In genomic region chr9:136690841-136691261, GRCh38 we compare ENCODE assay signal across 17 cellular contexts. TPM values are rescaled to one million over a fixed set of nuclear protein-coding genes. Genes with fewer than 3 reads are reported as not detected.
DNase-seq lines count a peak whose midpoint lies in the region; ATAC-seq and TF ChIP-seq lines count a peak whose summit lies in the region.
"Had no signal": no experiment of that assay in that cellular context is flagged by ENCODE, and none has a peak within 500 bp of the region (broad histone marks: within the 10 kb centered on the region; RNA-seq: fewer than 3 reads in every experiment).

No MANE protein-coding gene starts in this region.

- POLR2A ChIA-PET in HCT116 (lab: Charles Lee), result no interaction called here

- CTCF ChIA-PET in HCT116 (lab: Charles Lee), result no interaction called here

- peaks cover 10% of the 10 kb centered on the region for H3K79me2 ChIP-seq in HCT116 (ENCODE audit: insufficient read depth, low read length)

- H3K36me3 ChIP-seq in HCT116 (ENCODE audit: control insufficient read depth in 1 of 2, insufficient read depth in 2 of 2, low read length in 2 of 2), result no peaks in the 10 kb centered on the region
- H3K36me3 ChIP-seq in heart right ventricle, result no peaks in the 10 kb centered on the region
- no peaks in the 10 kb centered on the region for H3K36me3 ChIP-seq in rectal smooth muscle tissue (ENCODE audit: control insufficient read depth, insufficient read depth, low read length)

- H3K9me3 ChIP-seq in HCT116 (ENCODE audit: control insufficient read depth in 1 of 2, insufficient read depth in 1 of 2, low read depth in 1 of 2, low read length in 2 of 2) (no peaks in the 10 kb centered on the region), heart right ventricle (no peaks in the 10 kb centered on the region)
- H3K9me3 ChIP-seq: mucosa of descending colon had no signal

- H3K9ac ChIP-seq in HCT116 (ENCODE audit: low read length) (no peak overlapping the region), rectal smooth muscle tissue (ENCODE audit: low read length) (no peak overlapping the region)
- H3K9ac ChIP-seq: GM23248 had no signal

- H3K4me3 ChIP-seq in HCT116 (replicated peaks in 1 of 2; ENCODE audit: low read depth in 1 of 2, low read length in 2 of 2) (no peak overlapping the region), heart right ventricle (no peak overlapping the region), rectal smooth muscle tissue (ENCODE audit: low read length) (no peak overlapping the region)
- H3K4me3 ChIP-seq: GM23248, mucosa of descending colon had no signal

- BruUV-seq in HCT116 (replicated peaks; lab: Mats Ljungman, UMichigan), result no TSS peak

- no peaks in the 10 kb centered on the region for H4K20me1 ChIP-seq in HCT116 (ENCODE audit: insufficient read depth)

- peak overlapping the region; percentile 24; the same call in 1 of the 2 replicates for H3K27ac ChIP-seq in HCT116 (ENCODE audit: low read depth, low read length)
- H3K27ac ChIP-seq in heart right ventricle, result peak overlapping the region; percentile 65 to 96 (median 92)
- H3K27ac ChIP-seq in rectal smooth muscle tissue (ENCODE audit: low read depth, low read length), result peak overlapping the region; percentile 75
- H3K27ac ChIP-seq: GM23248 had no signal

- no peak for DNase-seq in HCT116 (ENCODE audit: low read depth, low spot score)
- peak; percentile 33 for DNase-seq in SHP77 treated with DMSO at 0.1 percent for 48 hours (lab: John Stamatoyannopoulos, UW)
- peak; percentile 77 to 79 for DNase-seq in heart right ventricle
- no peak for DNase-seq in CD1c-positive myeloid dendritic cell (ENCODE audit: extremely low spot score)
- DNase-seq in stimulated activated CD4-positive, alpha-beta T cell treated with anti-CD3 and anti-CD28 coated beads, Interleukin-4, amount 100 ng/mL, for 4 hours, result no peak
- DNase-seq: activated CD8-positive, alpha-beta T cell treated with anti-CD3 and anti-CD28 coated beads for 36 hours; GM23248; NCI-H187; NCI-H526 treated with DMSO at 0.1 percent for 48 hours; SW 1271 had no signal

- intact Hi-C loops in HCT116 (cut with micrococcal nuclease) (no loop called here), heart right ventricle (cut with DNase I) (loop anchor here in 4 of 10 donors (5.0 to 10.0 kb wide), 3 partner anchors 46 to 204 kb away; no protein-coding TSS in a partner anchor)

- no peak for ATAC-seq in HCT116
- ATAC-seq in heart right ventricle, result peak in 7 of 8 donors; percentile 22 to 69 (median 60)
- ATAC-seq in GM19035 (IDR thresholded peaks at IDR 0.05; ENCODE audit: unreplicated experiment), result no peak
- ATAC-seq in HG03354 (IDR thresholded peaks at IDR 0.05; ENCODE audit: poor library complexity, severe bottlenecking, unreplicated experiment), result no peak
- ATAC-seq: activated CD8-positive, alpha-beta T cell treated with anti-CD3 and anti-CD28 coated beads for 36 hours; mucosa of descending colon; Panc1 had no signal

- no peaks in the 10 kb centered on the region for H3K9me2 ChIP-seq in HCT116 (ENCODE audit: insufficient read depth)

- WGBS in heart right ventricle, 2 donors, result 25 to 32% methylated on average over 14 of the region's 14 CpGs

- peaks cover 54 to 77% of the 10 kb centered on the region in 2 experiments for H3K4me1 ChIP-seq in HCT116 (ENCODE audit: control insufficient read depth in 1 of 2, insufficient read depth in 2 of 2, low read length in 2 of 2)
- H3K4me1 ChIP-seq in heart right ventricle, result peaks cover 17 to 84% (median 48%) of the 10 kb centered on the region in 9 donors
- H3K4me1 ChIP-seq in rectal smooth muscle tissue (ENCODE audit: control insufficient read depth, insufficient read depth, low read length), result peaks cover 10% of the 10 kb centered on the region

- no peaks in the 10 kb centered on the region for H3K27me3 ChIP-seq in HCT116 (ENCODE audit: insufficient read depth, low read length)
- no peaks in the 10 kb centered on the region for H3K27me3 ChIP-seq in heart right ventricle
- H3K27me3 ChIP-seq in rectal smooth muscle tissue (ENCODE audit: control insufficient read depth, insufficient read depth, low read length), result no peaks in the 10 kb centered on the region

- no peak for TF ChIP-seq RAD21 in HCT116 (IDR thresholded peaks at IDR 0.05; ENCODE audit: low read depth)

- H2AFZ ChIP-seq in HCT116 (ENCODE audit: low read depth, low read length, poor library complexity, severe bottlenecking), result no peak overlapping the region
- H2AFZ ChIP-seq: GM23248 had no signal

- RAD21 ChIA-PET in HCT116 (lab: Charles Lee; ENCODE audit: low non-redundant PET in 1 of 2, low total read pairs in 2 of 2, uncharacterized antibody in 2 of 2, unreplicated experiment in 2 of 2), result no interaction called here

- no peak for TF ChIP-seq POLR2A in HCT116 (IDR thresholded peaks at IDR 0.05; ENCODE audit: borderline replicate concordance, extremely low read depth, insufficient read depth, insufficient read length)

- H3K4me2 ChIP-seq in HCT116 (ENCODE audit: low read length), result peak overlapping the region; percentile 33

- TF ChIP-seq CTCF in HCT116 (IDR thresholded peaks at IDR 0.05 in 2 of 3, conservative IDR thresholded peaks at IDR 0.05 in 1 of 3; ENCODE audit: borderline replicate concordance in 1 of 3, insufficient read depth in 1 of 3, low read depth in 2 of 3, low read length in 2 of 3), result no peak
- no peak for TF ChIP-seq CTCF in heart right ventricle (IDR thresholded peaks at IDR 0.05)

TF ChIP-seq in HCT116, 20 proteins besides CTCF, POLR2A, EP300 and RAD21:
- TF ChIP-seq SIN3A (IDR thresholded peaks at IDR 0.05; ENCODE audit: low read depth), result no peak
- no peak for TF ChIP-seq POLR2AphosphoS5 (IDR thresholded peaks at IDR 0.05; ENCODE audit: low read depth, low read length)
- no peak for TF ChIP-seq ZNF274 (IDR thresholded peaks at IDR 0.05; ENCODE audit: low read depth, low read length)
- TF ChIP-seq TCF7L2 (IDR thresholded peaks at IDR 0.05; ENCODE audit: borderline replicate concordance, extremely low read depth, insufficient read depth, insufficient read length), result no peak
- TF ChIP-seq EGR1 (IDR thresholded peaks at IDR 0.05; ENCODE audit: low read depth), result no peak
- TF ChIP-seq ZBTB33 (IDR thresholded peaks at IDR 0.05; ENCODE audit: extremely low read depth, insufficient replicate concordance, low read length), result no peak
- no peak for TF ChIP-seq CEBPB (IDR thresholded peaks at IDR 0.05; ENCODE audit: low read depth)
- no peak for TF ChIP-seq ELF1 (IDR thresholded peaks at IDR 0.05; ENCODE audit: borderline replicate concordance, low read depth)
- TF ChIP-seq EZH2phosphoT487 (IDR thresholded peaks at IDR 0.05; ENCODE audit: borderline replicate concordance), result no peak
- no peak for TF ChIP-seq YY1 (IDR thresholded peaks at IDR 0.05; ENCODE audit: extremely low read depth, insufficient replicate concordance, low read depth, low read length)
- no peak for TF ChIP-seq MAX (IDR thresholded peaks at IDR 0.05)

RNA-seq across cellular contexts. Expression of gene AGPAT2, which starts 3.6 kb away (rescaled TPM):
- total RNA-seq in HCT116 (2021; ENCODE audit: unreplicated experiment) (86.0 TPM), heart right ventricle (10 to 100 TPM; 48.1 to 83.3 (median 58.4) TPM)
- 84.7 and 91.2 TPM in 2 replicates for polyA plus RNA-seq in HCT116 (2012)
- polyA plus RNA-seq in heart right ventricle, result 100 to 1,000 TPM in 1 of 2 donors, 10 to 100 TPM in 1; 97.2 to 195 TPM

RNA-seq across cellular contexts. Expression of gene DIPK1B, which starts 21.5 kb away (rescaled TPM):
- total RNA-seq in HCT116 (2021; ENCODE audit: unreplicated experiment) (15.6 TPM), heart right ventricle (10 to 100 TPM; 15.7 to 26.1 (median 17.9) TPM)
- polyA plus RNA-seq in HCT116 (2012), result 13.9 and 14.7 TPM in 2 replicates
- polyA plus RNA-seq in heart right ventricle, result 10 to 100 TPM; 24.8 to 37.9 TPM
- total RNA-seq: GM23248 had no signal
- polyA plus RNA-seq: GM23248 had no signal

RNA-seq across cellular contexts. Expression of gene EGFL7, which starts 28.1 kb away (rescaled TPM):
- total RNA-seq in HCT116 (2021; ENCODE audit: unreplicated experiment), result 82.0 TPM
- 87.5 and 89.7 TPM in 2 replicates for polyA plus RNA-seq in HCT116 (2012)
- total RNA-seq in heart right ventricle, result 100 to 1,000 TPM in 5 of 10 donors, 10 to 100 TPM in 5; 68.6 to 115 (median 99.6) TPM
- polyA plus RNA-seq in heart right ventricle, result 100 to 1,000 TPM; 160 to 377 TPM

RNA-seq across cellular contexts. Expression of gene LCN10, which starts 51.9 kb away (rescaled TPM):
- total RNA-seq in HCT116 (2021; ENCODE audit: unreplicated experiment) (not detected), heart right ventricle (10 to 100 TPM in 3 of 10 donors, 1 to 10 TPM in 4, under 1 TPM in 3; 0.44 to 28.7 (median 1.7) TPM)
- 0.07 TPM in 1 of 2 replicates, not detected in the other for polyA plus RNA-seq in HCT116 (2012)
- polyA plus RNA-seq in heart right ventricle, result 100 to 1,000 TPM in 1 of 2 donors, 10 to 100 TPM in 1; 34.0 to 144 TPM
- total RNA-seq: endothelial cell of umbilical vein, glomerular endothelial cell, GM23248 had no signal
- polyA plus RNA-seq: endothelial cell of umbilical vein, GM23248 had no signal

RNA-seq across cellular contexts. Expression of gene LCN6, which starts 57.5 kb away (rescaled TPM):
- not detected for total RNA-seq in HCT116 (2021; ENCODE audit: unreplicated experiment)
- not detected in 2 replicates for polyA plus RNA-seq in HCT116 (2012)
- total RNA-seq in heart right ventricle, result 10 to 100 TPM in 3 of 10 donors, 1 to 10 TPM in 7; 1.5 to 76.8 (median 3.5) TPM
- 100 to 1,000 TPM in 1 of 2 donors, 10 to 100 TPM in 1; 95.6 to 261 TPM for polyA plus RNA-seq in heart right ventricle
- total RNA-seq: activated CD8-positive, alpha-beta T cell treated with anti-CD3 and anti-CD28 coated beads for 36 hours; endothelial cell of umbilical vein; glomerular endothelial cell; GM23248 had no signal
- polyA plus RNA-seq: GM23248 had no signal

Comparison
In these comparisons a context has a peak if more than half of its experiments do, and no peak if none do; other contexts are left out.
1. ATAC-seq: peak in heart right ventricle (7 of 8); none in HCT116 (single experiment), GM19035 (single experiment) and HG03354 (single experiment).
2. DNase-seq: peak in SHP77 treated with DMSO at 0.1 percent for 48 hours (single experiment) and heart right ventricle (2 of 2); none in HCT116 (single experiment), CD1c-positive myeloid dendritic cell (single experiment) and stimulated activated CD4-positive, alpha-beta T cell treated with anti-CD3 and anti-CD28 coated beads, Interleukin-4, amount 100 ng/mL, for 4 hours (0 of 2).
3. H3K27ac ChIP-seq: peak in every context shown above with its lines; median percentile 92 in heart right ventricle; 75 in rectal smooth muscle tissue; 24 in HCT116.